ENCODE assay signal across 15 cellular contexts in the genomic region with DNA sequence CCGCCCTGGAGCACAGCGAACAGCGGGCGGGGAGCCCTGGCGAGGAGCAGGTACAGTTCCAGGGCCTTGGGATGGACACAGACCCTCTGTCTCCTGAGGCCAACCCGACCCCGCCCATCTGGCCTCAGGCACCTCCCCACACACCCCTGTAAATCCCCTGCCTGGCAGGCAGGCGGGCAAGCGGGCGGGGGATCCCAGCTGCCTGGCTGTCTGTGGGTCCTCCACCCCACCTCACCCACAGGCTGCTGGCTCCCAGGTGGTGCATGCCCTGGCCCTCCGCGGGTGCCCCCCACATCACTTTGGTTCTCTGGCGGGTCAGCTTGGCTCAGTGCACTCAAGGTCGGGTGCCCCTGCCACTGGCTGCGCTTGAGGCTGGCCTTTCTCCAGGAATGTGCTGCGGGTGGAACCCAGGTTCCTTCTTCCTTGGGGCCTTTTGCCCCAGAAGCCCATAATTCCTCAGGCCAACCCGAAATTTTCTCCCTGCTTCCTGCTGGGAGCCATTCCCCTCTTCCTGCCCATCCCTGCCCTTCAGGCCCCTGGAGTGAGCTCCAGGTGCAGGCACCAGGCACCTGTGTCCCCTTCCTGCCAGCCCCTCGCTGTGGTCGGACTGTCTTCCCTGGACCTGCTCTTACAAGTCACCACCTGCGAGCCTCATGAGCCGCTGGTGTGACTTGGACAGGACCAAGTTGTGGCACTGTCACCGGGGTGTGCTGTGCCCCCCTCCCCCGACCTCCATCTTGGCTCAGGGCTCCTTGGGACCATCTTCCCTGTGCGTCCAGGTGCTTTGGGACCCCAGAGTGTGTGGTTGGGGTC. TPM values are rescaled to one million over a fixed set of nuclear protein-coding genes. Genes with fewer than 3 reads are reported as not detected.
DNase-seq lines count a peak whose midpoint lies in the region; ATAC-seq, FAIRE-seq and TF ChIP-seq lines count a peak whose summit lies in the region.
"Had no signal": no experiment of that assay in that cellular context is flagged by ENCODE, and none has a peak within 500 bp of the region (broad histone marks: within the 10 kb centered on the region; RNA-seq: fewer than 3 reads in every experiment).

No MANE protein-coding gene starts in this region.

- no peak overlapping the region for H2AFZ ChIP-seq in PC-9

- H3K36me3 Mint-ChIP-seq in activated T-cell treated with anti-CD3 and anti-CD28 coated beads, Interleukin-2, amount 50 U/mL, for 24 hours (ENCODE audit: low read depth), result peaks cover 46% of the 10 kb centered on the region

- CTCF ChIA-PET in PC-9 (lab: Charles Lee), result no interaction called here

- H3K9me3 ChIP-seq in PC-9 (ENCODE audit: insufficient read depth, low read depth) (no peaks in the 10 kb centered on the region), kidney (ENCODE audit: control insufficient read depth in 1 of 2, low read length in 2 of 2) (no peaks in the 10 kb centered on the region), stomach (no peaks in the 10 kb centered on the region)
- H3K9me3 ChIP-seq: esophagus squamous epithelium, testis had no signal

- DNase-seq in activated T-cell treated with anti-CD3 and anti-CD28 coated beads, Interleukin-2, amount 50 U/mL, for 24 hours, result no peak
- DNase-seq in activated T-cell treated with anti-CD3 and anti-CD28 coated beads, Interleukin-2, amount 50 U/mL, for 48 hours, result no peak
- peak; percentile 39 to 61 for DNase-seq in PC-9
- peak; percentile 78 for DNase-seq in kidney
- no peak for DNase-seq in stomach
- no peak for DNase-seq in NAMALWA (ENCODE audit: low spot score)
- no peak for DNase-seq in cerebellar nuclear complex (lab: John Stamatoyannopoulos, UW)
- DNase-seq: activated CD8-positive, alpha-beta memory T cell treated with anti-CD3 and anti-CD28 coated beads, Interleukin-2, amount 50 U/mL, for 48 hours; esophagus squamous epithelium; hypothalamus; NCI-H2171; testis had no signal

- TF ChIP-seq POLR2A in stomach (IDR thresholded peaks at IDR 0.05), result no peak

- peak overlapping the region; percentile 37 for H3K4me2 ChIP-seq in PC-9

- H3K9ac ChIP-seq in kidney (ENCODE audit: low read length in 2 of 2), result no peak overlapping the region

- H3K9me2 ChIP-seq in PC-9 (ENCODE audit: insufficient read depth), result no peaks in the 10 kb centered on the region

- H3K36me3 ChIP-seq in PC-9 (ENCODE audit: low read depth), result no peaks in the 10 kb centered on the region
- H3K36me3 ChIP-seq in kidney (ENCODE audit: control insufficient read depth in 1 of 2, insufficient read depth in 2 of 2, low read length in 2 of 2), result no peaks in the 10 kb centered on the region
- peaks cover 16 to 45% (median 23%) of the 10 kb centered on the region in 4 donors for H3K36me3 ChIP-seq in stomach

- POLR2A ChIA-PET in PC-9 (lab: Charles Lee; ENCODE audit: unreplicated experiment), result no interaction called here

- H3K4me1 ChIP-seq in PC-9 (replicated peaks; ENCODE audit: insufficient read depth), result peaks cover 39% of the 10 kb centered on the region
- H3K4me1 ChIP-seq in kidney (ENCODE audit: control insufficient read depth in 1 of 2, insufficient read depth in 1 of 2, low read depth in 1 of 2, low read length in 2 of 2), result peaks cover 5 to 15% of the 10 kb centered on the region in 2 donors
- H3K4me1 ChIP-seq in stomach, result peaks cover 26 to 72% (median 46%) of the 10 kb centered on the region in 4 donors

- H3K4me3 Mint-ChIP-seq in activated T-cell treated with anti-CD3 and anti-CD28 coated beads, Interleukin-2, amount 50 U/mL, for 24 hours, result no peak overlapping the region

- no peaks in the 10 kb centered on the region for H3K79me2 ChIP-seq in PC-9 (ENCODE audit: low read depth)

- peaks cover 35% of the 10 kb centered on the region for H3F3A ChIP-seq in PC-9 (ENCODE audit: insufficient read depth, low read depth)

- intact Hi-C loops in PC-9 (cut with micrococcal nuclease; ENCODE audit: unreplicated experiment) (no loop called here), kidney (cut with DNase I) (no loop called here), stomach (cut with DNase I; ENCODE audit: low total_unique reads) (no loop called here)

- no peak for FAIRE-seq in kidney (lab: Jason Lieb, UNC)
- FAIRE-seq: colon, D721Med had no signal

- H3K27ac ChIP-seq in PC-9 (peak overlapping the region; percentile 23; the same call in 1 of the 2 replicates), kidney (ENCODE audit: low read depth in 2 of 2, low read length in 2 of 2) (no peak overlapping the region), stomach (peak overlapping the region in 3 of 5 donors; percentile 10 to 56 (median 29))
- H3K27ac ChIP-seq: testis had no signal

- ATAC-seq in GM19395 (IDR thresholded peaks at IDR 0.05; ENCODE audit: unreplicated experiment), result no peak

- H3K4me3 ChIP-seq in PC-9 (no peak overlapping the region), kidney (ENCODE audit: low read length in 2 of 2) (no peak overlapping the region), stomach (no peak overlapping the region)
- H3K4me3 ChIP-seq: esophagus squamous epithelium, testis had no signal

- TF ChIP-seq CTCF in PC-9 (conservative IDR thresholded peaks at IDR 0.05) (no peak), kidney (IDR thresholded peaks at IDR 0.05; ENCODE audit: borderline replicate concordance, extremely low read depth, insufficient read depth) (no peak), stomach (IDR thresholded peaks at IDR 0.05) (no peak)

- BruUV-seq in PC-9 (replicated peaks; lab: Mats Ljungman, UMichigan), result no TSS peak

- no peaks in the 10 kb centered on the region for H3K27me3 ChIP-seq in PC-9 (ENCODE audit: insufficient read depth, low read depth)
- no peaks in the 10 kb centered on the region for H3K27me3 ChIP-seq in stomach
- H3K27me3 ChIP-seq: esophagus squamous epithelium, testis had no signal

- H4K20me1 ChIP-seq in PC-9 (ENCODE audit: insufficient read depth), result no peaks in the 10 kb centered on the region

- WGBS in stomach, 5 donors, result 68 to 77% (median 70%) methylated on average over 14 to 24 of the region's 24 CpGs

- peak overlapping the region; percentile 5 for H3K27ac Mint-ChIP-seq in activated T-cell treated with anti-CD3 and anti-CD28 coated beads, Interleukin-2, amount 50 U/mL, for 24 hours

- H3K4me1 Mint-ChIP-seq in activated T-cell treated with anti-CD3 and anti-CD28 coated beads, Interleukin-2, amount 50 U/mL, for 24 hours (ENCODE audit: low read depth), result peaks cover 19% of the 10 kb centered on the region

- no peak for TF ChIP-seq EP300 in stomach (IDR thresholded peaks at IDR 0.05)

- no peaks in the 10 kb centered on the region for H3K9me3 Mint-ChIP-seq in activated T-cell treated with anti-CD3 and anti-CD28 coated beads, Interleukin-2, amount 50 U/mL, for 24 hours

- H3K27me3 Mint-ChIP-seq in activated T-cell treated with anti-CD3 and anti-CD28 coated beads, Interleukin-2, amount 50 U/mL, for 24 hours, result no peaks in the 10 kb centered on the region

RNA-seq across cellular contexts. Expression of gene TNFRSF6B, which starts 5.3 kb away (rescaled TPM):
- not detected in 2 replicates for total RNA-seq in PC-9 (2021)
- 64.5 TPM for total RNA-seq in kidney
- 2.4 TPM for polyA plus RNA-seq in kidney (ENCODE audit: insufficient read depth, low read depth, low replicate concordance)
- total RNA-seq in stomach, result 10 to 100 TPM in 1 of 5 donors, 1 to 10 TPM in 3, not detected in 1; 1.1 to 16.9 (median 3.2) TPM
- 10 to 100 TPM in 1 of 3 donors, 1 to 10 TPM in 2; 8.5 to 26.2 (median 9.5) TPM for polyA plus RNA-seq in stomach

RNA-seq across cellular contexts. Expression of gene ARFRP1, which starts 16.7 kb away (rescaled TPM):
- total RNA-seq in PC-9 (2021) (59.1 and 71.1 TPM in 2 replicates), kidney (71.2 TPM), stomach (100 to 1,000 TPM in 1 of 5 donors, 10 to 100 TPM in 3, 1 to 10 TPM in 1; 7.6 to 103 (median 35.8) TPM)
- polyA plus RNA-seq in kidney (ENCODE audit: insufficient read depth, low read depth, low replicate concordance) (60.6 TPM), stomach (10 to 100 TPM; 30.2 to 56.2 (median 35.9) TPM)

RNA-seq across cellular contexts. Expression of gene ZGPAT, which starts 16.7 kb away (rescaled TPM):
- total RNA-seq in PC-9 (2021) (27.2 and 31.4 TPM in 2 replicates), kidney (30.5 TPM), stomach (10 to 100 TPM; 12.3 to 49.6 (median 39.3) TPM)
- polyA plus RNA-seq in kidney (ENCODE audit: insufficient read depth, low read depth, low replicate concordance) (39.6 TPM), stomach (10 to 100 TPM; 29.9 to 41.7 (median 37.7) TPM)

RNA-seq across cellular contexts. Expression of gene RTEL1, which starts 33.0 kb away (rescaled TPM):
- total RNA-seq in PC-9 (2021) (36.0 and 37.4 TPM in 2 replicates), kidney (37.7 TPM), stomach (10 to 100 TPM; 13.6 to 70.4 (median 32.7) TPM)
- polyA plus RNA-seq in kidney (ENCODE audit: insufficient read depth, low read depth, low replicate concordance) (5.3 TPM), stomach (1 to 10 TPM; 7.6 to 10.0 (median 9.2) TPM)

RNA-seq across cellular contexts. Expression of gene STMN3, which starts 37.9 kb away (rescaled TPM):
- total RNA-seq in PC-9 (2021) (24.3 and 24.4 TPM in 2 replicates), kidney (84.9 TPM), stomach (10 to 100 TPM in 2 of 5 donors, 1 to 10 TPM in 2, under 1 TPM in 1; 0.87 to 13.4 (median 5.5) TPM)
- polyA plus RNA-seq in kidney (ENCODE audit: insufficient read depth, low read depth, low replicate concordance) (20.6 TPM), stomach (10 to 100 TPM; 12.3 to 14.8 (median 12.5) TPM)

Comparison
In these comparisons a context has a peak if more than half of its experiments do, and no peak if none do; other contexts are left out.
1. DNase-seq: peak in PC-9 (2 of 2) and kidney (single experiment); none in activated T-cell treated with anti-CD3 and anti-CD28 coated beads, Interleukin-2, amount 50 U/mL, for 24 hours (single experiment), activated T-cell treated with anti-CD3 and anti-CD28 coated beads, Interleukin-2, amount 50 U/mL, for 48 hours (0 of 2), stomach (single experiment), NAMALWA (single experiment) and cerebellar nuclear complex (0 of 2).
2. H3K27ac ChIP-seq: peak in PC-9 (single experiment) and stomach (3 of 5); none in kidney (0 of 2).